In genomic region chr12:55703288-55703687, GRCh38 we compare ENCODE assay signal across 1 cellular context.
TF ChIP-seq lines count a peak whose summit lies in the region.

No MANE protein-coding gene starts in this region.

TF ChIP-seq in K562, 482 proteins besides CTCF, POLR2A, EP300 and RAD21:
- TF ChIP-seq RBFOX2 (IDR thresholded peaks at IDR 0.05; ENCODE audit: low read depth, low read length) (no peak), MAFG (tag; conservative IDR thresholded peaks at IDR 0.05) (0 out of 2 replicates have a peak, but pooled peaks have one; percentile 55)
TF ChIP-seq in K562: peak in this region for 1.
